In the genomic region with DNA sequence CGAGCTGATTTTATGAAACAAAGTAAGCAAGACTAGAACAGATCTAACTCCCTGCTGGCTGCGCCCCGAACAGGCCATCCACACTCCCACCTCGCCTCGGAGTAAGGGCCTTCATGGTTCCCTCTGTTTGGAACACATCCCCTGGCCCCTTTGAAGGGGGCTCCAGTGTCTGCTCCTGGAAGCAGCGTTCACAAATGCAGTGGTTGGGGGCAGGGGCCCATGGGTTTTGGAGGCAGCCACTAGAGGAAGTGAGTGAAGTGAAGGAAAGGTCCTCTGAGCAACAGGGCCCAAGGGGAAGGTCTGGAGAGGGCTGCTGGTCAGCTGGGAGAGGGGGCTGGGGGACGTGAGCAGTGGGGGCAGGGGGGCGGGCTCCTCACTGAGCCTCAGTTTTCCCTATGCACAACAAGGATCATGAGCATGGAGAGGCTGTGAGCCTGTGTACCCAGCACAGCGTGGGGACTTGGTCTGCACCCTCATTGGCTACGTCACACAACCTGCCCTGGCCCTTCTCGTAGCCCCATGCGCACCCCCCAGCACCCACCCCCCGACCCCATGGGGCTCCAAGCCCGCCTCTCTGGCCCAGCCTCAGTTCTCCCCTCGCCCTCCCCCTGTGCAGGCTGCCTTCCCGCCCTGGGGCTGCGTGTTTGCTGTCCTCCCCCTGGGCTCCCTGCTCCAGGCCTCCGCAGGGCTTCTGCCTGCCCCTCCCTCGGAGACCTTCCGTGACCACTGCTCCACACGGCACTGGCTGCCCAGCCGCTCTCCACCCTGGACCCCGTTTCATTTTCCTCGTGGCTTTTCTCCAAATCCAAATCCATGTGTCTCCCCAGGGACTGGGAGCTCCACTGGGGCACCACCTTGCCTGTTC, we compare ENCODE assay signal across 2 cellular contexts.
A peak's percentile ranks its signal among the peaks of the same experiment; 100 is the strongest.
TF ChIP-seq lines count a peak whose summit lies in the region.

No MANE protein-coding gene starts in this region.

TF ChIP-seq in HEK293, 187 proteins besides CTCF, POLR2A, EP300 and RAD21:
- TF ChIP-seq ZNF266 (tag by site-specific recombination; IDR thresholded peaks at IDR 0.05; ENCODE audit: low read depth) (no peak), ZIC2 (tag by site-specific recombination; IDR thresholded peaks at IDR 0.05) (peak; percentile 35; the same call in 1 of the 2 replicates), ZNF610 (tag by site-specific recombination; IDR thresholded peaks at IDR 0.05; ENCODE audit: borderline replicate concordance) (no peak), ZNF777 (tag by site-specific recombination; IDR thresholded peaks at IDR 0.05; ENCODE audit: borderline replicate concordance) (no peak)

TF ChIP-seq in H1, 55 proteins besides CTCF, POLR2A, EP300 and RAD21:
- no peak for TF ChIP-seq CTBP2 (IDR thresholded peaks at IDR 0.05; ENCODE audit: borderline replicate concordance, insufficient read depth, insufficient read length, low read length)
- no peak for TF ChIP-seq SIN3A (conservative IDR thresholded peaks at IDR 0.05 in 1 of 2, IDR thresholded peaks at IDR 0.05 in 1 of 2; ENCODE audit: low read depth in 1 of 2, low read length in 2 of 2)
- no peak for TF ChIP-seq NRF1 (IDR thresholded peaks at IDR 0.05; ENCODE audit: low read depth, low read length)
- no peak for TF ChIP-seq TBP (IDR thresholded peaks at IDR 0.05; ENCODE audit: low read depth, low read length)
- TF ChIP-seq, protein P1, sequence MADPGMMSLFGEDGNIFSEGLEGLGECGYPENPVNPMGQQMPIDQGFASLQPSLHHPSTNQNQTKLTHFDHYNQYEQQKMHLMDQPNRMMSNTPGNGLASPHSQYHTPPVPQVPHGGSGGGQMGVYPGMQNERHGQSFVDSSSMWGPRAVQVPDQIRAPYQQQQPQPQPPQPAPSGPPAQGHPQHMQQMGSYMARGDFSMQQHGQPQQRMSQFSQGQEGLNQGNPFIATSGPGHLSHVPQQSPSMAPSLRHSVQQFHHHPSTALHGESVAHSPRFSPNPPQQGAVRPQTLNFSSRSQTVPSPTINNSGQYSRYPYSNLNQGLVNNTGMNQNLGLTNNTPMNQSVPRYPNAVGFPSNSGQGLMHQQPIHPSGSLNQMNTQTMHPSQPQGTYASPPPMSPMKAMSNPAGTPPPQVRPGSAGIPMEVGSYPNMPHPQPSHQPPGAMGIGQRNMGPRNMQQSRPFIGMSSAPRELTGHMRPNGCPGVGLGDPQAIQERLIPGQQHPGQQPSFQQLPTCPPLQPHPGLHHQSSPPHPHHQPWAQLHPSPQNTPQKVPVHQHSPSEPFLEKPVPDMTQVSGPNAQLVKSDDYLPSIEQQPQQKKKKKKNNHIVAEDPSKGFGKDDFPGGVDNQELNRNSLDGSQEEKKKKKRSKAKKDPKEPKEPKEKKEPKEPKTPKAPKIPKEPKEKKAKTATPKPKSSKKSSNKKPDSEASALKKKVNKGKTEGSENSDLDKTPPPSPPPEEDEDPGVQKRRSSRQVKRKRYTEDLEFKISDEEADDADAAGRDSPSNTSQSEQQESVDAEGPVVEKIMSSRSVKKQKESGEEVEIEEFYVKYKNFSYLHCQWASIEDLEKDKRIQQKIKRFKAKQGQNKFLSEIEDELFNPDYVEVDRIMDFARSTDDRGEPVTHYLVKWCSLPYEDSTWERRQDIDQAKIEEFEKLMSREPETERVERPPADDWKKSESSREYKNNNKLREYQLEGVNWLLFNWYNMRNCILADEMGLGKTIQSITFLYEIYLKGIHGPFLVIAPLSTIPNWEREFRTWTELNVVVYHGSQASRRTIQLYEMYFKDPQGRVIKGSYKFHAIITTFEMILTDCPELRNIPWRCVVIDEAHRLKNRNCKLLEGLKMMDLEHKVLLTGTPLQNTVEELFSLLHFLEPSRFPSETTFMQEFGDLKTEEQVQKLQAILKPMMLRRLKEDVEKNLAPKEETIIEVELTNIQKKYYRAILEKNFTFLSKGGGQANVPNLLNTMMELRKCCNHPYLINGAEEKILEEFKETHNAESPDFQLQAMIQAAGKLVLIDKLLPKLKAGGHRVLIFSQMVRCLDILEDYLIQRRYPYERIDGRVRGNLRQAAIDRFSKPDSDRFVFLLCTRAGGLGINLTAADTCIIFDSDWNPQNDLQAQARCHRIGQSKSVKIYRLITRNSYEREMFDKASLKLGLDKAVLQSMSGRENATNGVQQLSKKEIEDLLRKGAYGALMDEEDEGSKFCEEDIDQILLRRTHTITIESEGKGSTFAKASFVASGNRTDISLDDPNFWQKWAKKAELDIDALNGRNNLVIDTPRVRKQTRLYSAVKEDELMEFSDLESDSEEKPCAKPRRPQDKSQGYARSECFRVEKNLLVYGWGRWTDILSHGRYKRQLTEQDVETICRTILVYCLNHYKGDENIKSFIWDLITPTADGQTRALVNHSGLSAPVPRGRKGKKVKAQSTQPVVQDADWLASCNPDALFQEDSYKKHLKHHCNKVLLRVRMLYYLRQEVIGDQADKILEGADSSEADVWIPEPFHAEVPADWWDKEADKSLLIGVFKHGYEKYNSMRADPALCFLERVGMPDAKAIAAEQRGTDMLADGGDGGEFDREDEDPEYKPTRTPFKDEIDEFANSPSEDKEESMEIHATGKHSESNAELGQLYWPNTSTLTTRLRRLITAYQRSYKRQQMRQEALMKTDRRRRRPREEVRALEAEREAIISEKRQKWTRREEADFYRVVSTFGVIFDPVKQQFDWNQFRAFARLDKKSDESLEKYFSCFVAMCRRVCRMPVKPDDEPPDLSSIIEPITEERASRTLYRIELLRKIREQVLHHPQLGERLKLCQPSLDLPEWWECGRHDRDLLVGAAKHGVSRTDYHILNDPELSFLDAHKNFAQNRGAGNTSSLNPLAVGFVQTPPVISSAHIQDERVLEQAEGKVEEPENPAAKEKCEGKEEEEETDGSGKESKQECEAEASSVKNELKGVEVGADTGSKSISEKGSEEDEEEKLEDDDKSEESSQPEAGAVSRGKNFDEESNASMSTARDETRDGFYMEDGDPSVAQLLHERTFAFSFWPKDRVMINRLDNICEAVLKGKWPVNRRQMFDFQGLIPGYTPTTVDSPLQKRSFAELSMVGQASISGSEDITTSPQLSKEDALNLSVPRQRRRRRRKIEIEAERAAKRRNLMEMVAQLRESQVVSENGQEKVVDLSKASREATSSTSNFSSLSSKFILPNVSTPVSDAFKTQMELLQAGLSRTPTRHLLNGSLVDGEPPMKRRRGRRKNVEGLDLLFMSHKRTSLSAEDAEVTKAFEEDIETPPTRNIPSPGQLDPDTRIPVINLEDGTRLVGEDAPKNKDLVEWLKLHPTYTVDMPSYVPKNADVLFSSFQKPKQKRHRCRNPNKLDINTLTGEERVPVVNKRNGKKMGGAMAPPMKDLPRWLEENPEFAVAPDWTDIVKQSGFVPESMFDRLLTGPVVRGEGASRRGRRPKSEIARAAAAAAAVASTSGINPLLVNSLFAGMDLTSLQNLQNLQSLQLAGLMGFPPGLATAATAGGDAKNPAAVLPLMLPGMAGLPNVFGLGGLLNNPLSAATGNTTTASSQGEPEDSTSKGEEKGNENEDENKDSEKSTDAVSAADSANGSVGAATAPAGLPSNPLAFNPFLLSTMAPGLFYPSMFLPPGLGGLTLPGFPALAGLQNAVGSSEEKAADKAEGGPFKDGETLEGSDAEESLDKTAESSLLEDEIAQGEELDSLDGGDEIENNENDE (IDR thresholded peaks at IDR 0.05; ENCODE audit: insufficient replicate concordance, low read length) = no peak
- TF ChIP-seq BCL11A (IDR thresholded peaks at IDR 0.05; ENCODE audit: low read depth in 2 of 2, low read length in 2 of 2) = no peak
- no peak for TF ChIP-seq SP1 (IDR thresholded peaks at IDR 0.05; ENCODE audit: low read depth, low read length)
- TF ChIP-seq GABPA (IDR thresholded peaks at IDR 0.05; ENCODE audit: borderline replicate concordance, insufficient read depth, low read length) = no peak
- no peak for TF ChIP-seq SRF (IDR thresholded peaks at IDR 0.05; ENCODE audit: low read depth, low read length)
- TF ChIP-seq RXRA (IDR thresholded peaks at IDR 0.05; ENCODE audit: insufficient read depth, low read depth, low read length) = no peak
- TF ChIP-seq, protein P2, sequence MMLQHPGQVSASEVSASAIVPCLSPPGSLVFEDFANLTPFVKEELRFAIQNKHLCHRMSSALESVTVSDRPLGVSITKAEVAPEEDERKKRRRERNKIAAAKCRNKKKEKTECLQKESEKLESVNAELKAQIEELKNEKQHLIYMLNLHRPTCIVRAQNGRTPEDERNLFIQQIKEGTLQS (IDR thresholded peaks at IDR 0.05; ENCODE audit: insufficient read depth, low read depth, low read length) = no peak
- no peak for TF ChIP-seq ASH2L (IDR thresholded peaks at IDR 0.05; ENCODE audit: low read length)
- no peak for TF ChIP-seq FOSL1 (IDR thresholded peaks at IDR 0.05; ENCODE audit: insufficient read depth, low read depth, low read length)
- TF ChIP-seq CREB1 (IDR thresholded peaks at IDR 0.05) = no peak
- TF ChIP-seq NANOG (IDR thresholded peaks at IDR 0.05; ENCODE audit: insufficient read depth, low read depth, low read length, poor library complexity, severe bottlenecking) = no peak
- TF ChIP-seq HDAC6 (IDR thresholded peaks at IDR 0.05; ENCODE audit: low read depth, low read length) = no peak
